8 cellular contexts compared by ENCODE assay signal in genomic region chr7:121081327-121081936, GRCh38.
DNase-seq lines count a peak whose midpoint lies in the region; ATAC-seq and TF ChIP-seq lines count a peak whose summit lies in the region.

No MANE protein-coding gene starts in this region.

- H3K4me3 ChIP-seq in GM23248 (no peak overlapping the region), Peyer's patch (no peak overlapping the region)

- peaks cover 60% of the 10 kb centered on the region for H3K4me1 ChIP-seq in GM23248 (ENCODE audit: insufficient read depth)
- no peaks in the 10 kb centered on the region for H3K4me1 ChIP-seq in Peyer's patch

- CTCF ChIA-PET in activated CD4-positive, alpha-beta memory T cell treated with anti-CD3 and anti-CD28 coated beads for 36 hours (lab: Charles Lee): interaction anchor here (0.7 to 4.4 kb wide), 16 partner anchors 9 to 466 kb away, joined by 3 to 65 read pairs (median 4); partner anchors contain the start of gene CPED1

- H3K4me1 Mint-ChIP-seq in endothelial cell (ENCODE audit: unreplicated experiment) (no peaks in the 10 kb centered on the region), naive B cell (peaks cover 20 to 23% (median 23%) of the 10 kb centered on the region in 3 donors)
- no peaks in the 10 kb centered on the region for H3K4me1 Mint-ChIP-seq in activated CD4-positive, alpha-beta memory T cell treated with anti-CD3 and anti-CD28 coated beads for 36 hours (ENCODE audit: low read depth)

- intact Hi-C loops in activated CD4-positive, alpha-beta memory T cell treated with anti-CD3 and anti-CD28 coated beads for 36 hours (cut with micrococcal nuclease): loop anchor here (1.0 kb wide), 3 partner anchors 94 to 289 kb away; no protein-coding TSS in a partner anchor

- no peak overlapping the region for H2AFZ ChIP-seq in GM23248

- POLR2A ChIA-PET in activated CD4-positive, alpha-beta memory T cell treated with anti-CD3 and anti-CD28 coated beads for 36 hours (lab: Charles Lee): no interaction called here

- no peaks in the 10 kb centered on the region for H3K36me3 Mint-ChIP-seq in endothelial cell (ENCODE audit: low read depth, unreplicated experiment)
- no peaks in the 10 kb centered on the region for H3K36me3 Mint-ChIP-seq in naive B cell
- no peaks in the 10 kb centered on the region for H3K36me3 Mint-ChIP-seq in activated CD4-positive, alpha-beta memory T cell treated with anti-CD3 and anti-CD28 coated beads for 36 hours

- peak; percentile 63 to 76 for ATAC-seq in naive B cell (ENCODE audit: low read depth in 2 of 2)

- no peak overlapping the region for H3K27ac Mint-ChIP-seq in endothelial cell (ENCODE audit: unreplicated experiment)
- H3K27ac Mint-ChIP-seq in naive B cell: no peak overlapping the region
- no peak overlapping the region for H3K27ac Mint-ChIP-seq in activated CD4-positive, alpha-beta memory T cell treated with anti-CD3 and anti-CD28 coated beads for 36 hours

- no peak overlapping the region for H3K9ac ChIP-seq in GM23248

- 48 to 54% methylated on average over 3 of the region's 3 CpGs for WGBS in GM23248 (ENCODE audit: low coverage in 1 of 2, low lambda C conversion rate in 2 of 2, missing lambda C conversion rate in 2 of 2), 2 experiments

- no peaks in the 10 kb centered on the region for H3K9me2 ChIP-seq in GM23248 (ENCODE audit: insufficient read depth)

- H3K27me3 ChIP-seq in GM23248 (replicated peaks; ENCODE audit: insufficient read depth): no peaks in the 10 kb centered on the region
- no peaks in the 10 kb centered on the region for H3K27me3 ChIP-seq in Peyer's patch

- TF ChIP-seq POLR2A in Peyer's patch (IDR thresholded peaks at IDR 0.05): no peak

- H3K36me3 ChIP-seq in GM23248 (ENCODE audit: low read depth) (no peaks in the 10 kb centered on the region), Peyer's patch (no peaks in the 10 kb centered on the region)

- H4K20me1 ChIP-seq in GM23248 (ENCODE audit: insufficient read depth): no peaks in the 10 kb centered on the region

- H3K4me3 Mint-ChIP-seq in endothelial cell (ENCODE audit: unreplicated experiment) (no peak overlapping the region), naive B cell (no peak overlapping the region)
- no peak overlapping the region for H3K4me3 Mint-ChIP-seq in activated CD4-positive, alpha-beta memory T cell treated with anti-CD3 and anti-CD28 coated beads for 36 hours

- H3K27me3 Mint-ChIP-seq in endothelial cell (ENCODE audit: unreplicated experiment) (no peaks in the 10 kb centered on the region), naive B cell (no peaks in the 10 kb centered on the region)
- peaks cover 28% of the 10 kb centered on the region for H3K27me3 Mint-ChIP-seq in activated CD4-positive, alpha-beta memory T cell treated with anti-CD3 and anti-CD28 coated beads for 36 hours

- peak; percentile 70 for TF ChIP-seq CTCF in LNCAP (IDR thresholded peaks at IDR 0.05)
- TF ChIP-seq CTCF in Peyer's patch (IDR thresholded peaks at IDR 0.05): peak; percentile 42 to 76 (median 64)
- peak; percentile 65 for TF ChIP-seq CTCF in endothelial cell (IDR thresholded peaks at IDR 0.05; ENCODE audit: unreplicated experiment)

- in situ Hi-C loops in GM23248 (cut with MboI): loop anchor here (5.0 kb wide), 1 partner anchor 94 kb away; the partner anchor contains the start of gene CPED1

- H3K9me3 ChIP-seq in GM23248 (ENCODE audit: low read depth) (no peaks in the 10 kb centered on the region), Peyer's patch (no peaks in the 10 kb centered on the region)

- H3K27ac ChIP-seq in GM23248: no peak overlapping the region
- no peak overlapping the region for H3K27ac ChIP-seq in Peyer's patch

- DNase-seq in SIG-M5 treated with dmso at 0.1 percent for 504 hours (lab: John Stamatoyannopoulos, UW; ENCODE audit: unreplicated experiment) (peak; percentile 59), SIG-M5 (lab: John Stamatoyannopoulos, UW) (no peak), GM23248 (peak; percentile 83), Peyer's patch (no peak), endothelial cell (ENCODE audit: low spot score) (no peak), naive B cell (peak; percentile 23)
- DNase-seq in activated CD4-positive, alpha-beta memory T cell treated with anti-CD3 and anti-CD28 coated beads for 36 hours: no peak

- peaks cover 45% of the 10 kb centered on the region for H3F3A ChIP-seq in GM23248 (ENCODE audit: insufficient read depth)

- H3K4me2 ChIP-seq in GM23248 (ENCODE audit: unreplicated experiment): peak overlapping the region; percentile 22

- no peaks in the 10 kb centered on the region for H3K9me3 Mint-ChIP-seq in endothelial cell (ENCODE audit: unreplicated experiment)
- H3K9me3 Mint-ChIP-seq in naive B cell: no peaks in the 10 kb centered on the region
- no peaks in the 10 kb centered on the region for H3K9me3 Mint-ChIP-seq in activated CD4-positive, alpha-beta memory T cell treated with anti-CD3 and anti-CD28 coated beads for 36 hours

- no peaks in the 10 kb centered on the region for H3K79me2 ChIP-seq in GM23248 (ENCODE audit: insufficient read depth)

Comparison
In these comparisons a context has a peak if more than half of its experiments do, and no peak if none do; other contexts are left out.
1. DNase-seq: peak in SIG-M5 treated with dmso at 0.1 percent for 504 hours (single experiment), GM23248 (single experiment) and naive B cell (single experiment); none in SIG-M5 (single experiment), Peyer's patch (0 of 3), endothelial cell (single experiment) and activated CD4-positive, alpha-beta memory T cell treated with anti-CD3 and anti-CD28 coated beads for 36 hours (single experiment).
2. Peak in every context shown above with its lines, with median percentiles within 50 percentile points of each other: CTCF ChIP-seq.